Comparison of ENCODE assay signal across 19 cellular contexts in the genomic region with DNA sequence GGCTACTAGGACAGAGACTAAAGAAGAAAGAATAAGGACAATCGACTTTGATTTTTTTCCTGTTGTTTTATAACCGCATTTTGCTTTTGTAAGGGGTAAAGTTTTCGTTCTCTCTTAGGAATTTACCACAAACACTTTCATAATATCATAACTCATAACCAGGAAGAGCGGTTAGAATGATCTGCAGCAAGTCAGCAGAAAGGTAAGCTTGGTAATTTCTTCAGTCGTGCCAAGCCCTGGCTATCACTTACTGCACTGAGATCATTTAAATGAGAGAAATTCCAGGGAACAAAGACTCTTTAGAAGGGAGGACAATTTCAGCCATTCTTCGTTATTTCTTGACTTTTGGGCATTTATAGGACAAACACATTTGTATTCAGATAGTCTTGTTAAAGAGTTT.
DNase-seq lines count a peak whose midpoint lies in the region; ATAC-seq and TF ChIP-seq lines count a peak whose summit lies in the region.
"Had no signal": no experiment of that assay in that cellular context is flagged by ENCODE, and none has a peak within 500 bp of the region (broad histone marks: within the 10 kb centered on the region; RNA-seq: fewer than 3 reads in every experiment).

No MANE protein-coding gene starts in this region.

- H3K9me3 ChIP-seq in OCI-LY7 (ENCODE audit: low read length) = no peaks in the 10 kb centered on the region
- H3K9me3 ChIP-seq: adrenal gland, testis had no signal

- POLR2A ChIA-PET in activated CD4-positive, alpha-beta T cell treated with anti-CD3 and anti-CD28 coated beads for 36 hours (lab: Charles Lee) = no interaction called here
- POLR2A ChIA-PET in OCI-LY7 (lab: Charles Lee) = no interaction called here

- H3K4me1 Mint-ChIP-seq in activated CD4-positive, alpha-beta T cell treated with anti-CD3 and anti-CD28 coated beads for 36 hours = peaks cover 39% of the 10 kb centered on the region
- H3K4me1 Mint-ChIP-seq in activated T-helper 2 cell treated with anti-CD3 and anti-CD28 coated beads, Interferon-gamma antibody, Interleukin-2, Interleukin-4, amounts not matched to agents 10 μg/mL and 5 μg/mL and 100 μg/mL, durations not matched to agents 14 hours and 24 hours and 36 hours (ENCODE audit: low read depth) = peaks cover 34% of the 10 kb centered on the region

- H3K36me3 ChIP-seq in OCI-LY7 (ENCODE audit: insufficient read depth, low read length) = no peaks in the 10 kb centered on the region
- H3K36me3 ChIP-seq: adrenal gland had no signal

- no peaks in the 10 kb centered on the region for H3K79me2 ChIP-seq in OCI-LY7 (ENCODE audit: insufficient read depth, low read depth, low read length)
- H3K79me2 ChIP-seq: hepatocyte had no signal

- TF ChIP-seq CTCF in OCI-LY7 (conservative IDR thresholded peaks at IDR 0.05; ENCODE audit: low read length) = no peak

- no peaks in the 10 kb centered on the region for H4K20me1 ChIP-seq in OCI-LY7 (ENCODE audit: insufficient read depth, low read length)

- ATAC-seq in activated CD4-positive, alpha-beta T cell treated with anti-CD3 and anti-CD28 coated beads for 36 hours = peak; percentile 61
- peak; percentile 42 for ATAC-seq in sciatic nerve
- ATAC-seq in GM21528 (IDR thresholded peaks at IDR 0.05; ENCODE audit: low FRiP score, unreplicated experiment) = no peak
- ATAC-seq: activated CD4-positive, CD25-positive, alpha-beta regulatory T cell treated with anti-CD3 and anti-CD28 coated beads, Interleukin-2, amount 50 U/mL, for 24 hours had no signal

- H3K27ac ChIP-seq in OCI-LY7 (ENCODE audit: low read depth, low read length, poor library complexity, severe bottlenecking) (no peak overlapping the region), cingulate gyrus (ENCODE audit: low read depth, low read length) (peak overlapping the region; percentile 34)
- H3K27ac ChIP-seq: adrenal gland, hepatocyte, HL-60, RWPE1, testis had no signal

- no peaks in the 10 kb centered on the region for H3K9me3 Mint-ChIP-seq in activated CD4-positive, alpha-beta T cell treated with anti-CD3 and anti-CD28 coated beads for 36 hours (ENCODE audit: low read depth)
- no peaks in the 10 kb centered on the region for H3K9me3 Mint-ChIP-seq in activated T-helper 2 cell treated with anti-CD3 and anti-CD28 coated beads, Interferon-gamma antibody, Interleukin-2, Interleukin-4, amounts not matched to agents 10 μg/mL and 5 μg/mL and 100 μg/mL, durations not matched to agents 14 hours and 24 hours and 36 hours
- H3K9me3 Mint-ChIP-seq: HFFc6 had no signal

- H3K27me3 Mint-ChIP-seq in activated CD4-positive, alpha-beta T cell treated with anti-CD3 and anti-CD28 coated beads for 36 hours = no peaks in the 10 kb centered on the region
- H3K27me3 Mint-ChIP-seq in activated T-helper 2 cell treated with anti-CD3 and anti-CD28 coated beads, Interferon-gamma antibody, Interleukin-2, Interleukin-4, amounts not matched to agents 10 μg/mL and 5 μg/mL and 100 μg/mL, durations not matched to agents 14 hours and 24 hours and 36 hours (ENCODE audit: low read depth) = no peaks in the 10 kb centered on the region
- H3K27me3 Mint-ChIP-seq: CD8-positive, alpha-beta memory T cell had no signal

- CTCF ChIA-PET in activated CD4-positive, alpha-beta T cell treated with anti-CD3 and anti-CD28 coated beads for 36 hours (lab: Charles Lee) = no interaction called here
- CTCF ChIA-PET in OCI-LY7 (lab: Charles Lee; ENCODE audit: unreplicated experiment) = no interaction called here

- no peak overlapping the region for H3K4me2 ChIP-seq in OCI-LY7 (ENCODE audit: low read length)
- H3K4me2 ChIP-seq: hepatocyte had no signal

- no peaks in the 10 kb centered on the region for H3K36me3 Mint-ChIP-seq in activated CD4-positive, alpha-beta T cell treated with anti-CD3 and anti-CD28 coated beads for 36 hours (ENCODE audit: low read depth)
- H3K36me3 Mint-ChIP-seq in activated T-helper 2 cell treated with anti-CD3 and anti-CD28 coated beads, Interferon-gamma antibody, Interleukin-2, Interleukin-4, amounts not matched to agents 10 μg/mL and 5 μg/mL and 100 μg/mL, durations not matched to agents 14 hours and 24 hours and 36 hours (ENCODE audit: low read depth) = no peaks in the 10 kb centered on the region
- H3K36me3 Mint-ChIP-seq: CD8-positive, alpha-beta memory T cell had no signal

- peak overlapping the region; percentile 7; the same call in 1 of the 2 replicates for H2AFZ ChIP-seq in OCI-LY7 (ENCODE audit: low read length)
- H2AFZ ChIP-seq: hepatocyte had no signal

- H3K4me3 Mint-ChIP-seq in activated CD4-positive, alpha-beta T cell treated with anti-CD3 and anti-CD28 coated beads for 36 hours = no peak overlapping the region
- H3K4me3 Mint-ChIP-seq in activated T-helper 2 cell treated with anti-CD3 and anti-CD28 coated beads, Interferon-gamma antibody, Interleukin-2, Interleukin-4, amounts not matched to agents 10 μg/mL and 5 μg/mL and 100 μg/mL, durations not matched to agents 14 hours and 24 hours and 36 hours (ENCODE audit: low read depth) = no peak overlapping the region
- H3K4me3 Mint-ChIP-seq: CD8-positive, alpha-beta memory T cell; HFFc6 had no signal

- BruUV-seq in OCI-LY7 (replicated peaks; lab: Mats Ljungman, UMichigan) = no TSS peak

- H3K4me1 ChIP-seq in OCI-LY7 (ENCODE audit: insufficient read depth, low read length, poor library complexity, severe bottlenecking) = peaks cover 8% of the 10 kb centered on the region
- H3K4me1 ChIP-seq: testis had no signal

- H3K27ac Mint-ChIP-seq in activated CD4-positive, alpha-beta T cell treated with anti-CD3 and anti-CD28 coated beads for 36 hours = no peak overlapping the region
- H3K27ac Mint-ChIP-seq in activated T-helper 2 cell treated with anti-CD3 and anti-CD28 coated beads, Interferon-gamma antibody, Interleukin-2, Interleukin-4, amounts not matched to agents 10 μg/mL and 5 μg/mL and 100 μg/mL, durations not matched to agents 14 hours and 24 hours and 36 hours = no peak overlapping the region
- H3K27ac Mint-ChIP-seq: CD8-positive, alpha-beta memory T cell; HFFc6 had no signal

- DNase-seq in activated CD4-positive, alpha-beta T cell treated with anti-CD3 and anti-CD28 coated beads for 36 hours = peak; percentile 4
- no peak for DNase-seq in activated CD4-positive, alpha-beta T cell treated with anti-CD3 and anti-CD28 coated beads, Interleukin-2, amount 50 U/mL, for 1 hour
- DNase-seq in OCI-LY7 (ENCODE audit: low spot score) (no peak), sciatic nerve (ENCODE audit: low spot score) (no peak), posterior cingulate gyrus (no peak)
- no peak for DNase-seq in activated T-helper 2 cell treated with anti-CD3 and anti-CD28 coated beads, Interferon-gamma antibody, Interleukin-2, Interleukin-4, amounts not matched to agents 10 μg/mL and 5 μg/mL and 100 μg/mL, durations not matched to agents 14 hours and 24 hours and 36 hours (ENCODE audit: low spot score)
- DNase-seq: adrenal gland; CD8-positive, alpha-beta memory T cell; HFFc6; KBM-7; NCI-H1436 treated with DMSO at 0.1 percent for 48 hours; NCI-H510A; testis had no signal

- no peaks in the 10 kb centered on the region for H3K9me2 ChIP-seq in OCI-LY7 (ENCODE audit: insufficient read depth, low read length)

- intact Hi-C loops in activated CD4-positive, alpha-beta T cell treated with anti-CD3 and anti-CD28 coated beads for 36 hours (cut with DNase I, micrococcal nuclease) = no loop called here
- intact Hi-C loops in OCI-LY7 (cut with micrococcal nuclease; ENCODE audit: unreplicated experiment) = no loop called here
- intact Hi-C loops in sciatic nerve (cut with DNase I) = no loop called here
- intact Hi-C loops in activated T-helper 2 cell treated with anti-CD3 and anti-CD28 coated beads, Interferon-gamma antibody, Interleukin-2, Interleukin-4, amounts not matched to agents 10 μg/mL and 5 μg/mL and 100 μg/mL, durations not matched to agents 14 hours and 24 hours and 36 hours (cut with micrococcal nuclease) = loop anchor here (1.0 to 5.0 kb wide), 2 partner anchors 41 to 123 kb away; no protein-coding TSS in a partner anchor
- intact Hi-C loops in posterior cingulate gyrus (cut with DNase I) = no loop called here

- no peak overlapping the region for H3K4me3 ChIP-seq in OCI-LY7 (ENCODE audit: low read depth, low read length, poor library complexity, severe bottlenecking)
- H3K4me3 ChIP-seq: adrenal gland, hepatocyte, testis had no signal
